Comparison of ENCODE assay signal across 16 cellular contexts in genomic region chr16:3659200-3659599, GRCh38. TPM values are rescaled to one million over a fixed set of nuclear protein-coding genes. Genes with fewer than 3 reads are reported as not detected.
DNase-seq lines count a peak whose midpoint lies in the region; ATAC-seq, FAIRE-seq and TF ChIP-seq lines count a peak whose summit lies in the region.
"Had no signal": no experiment of that assay in that cellular context is flagged by ENCODE, and none has a peak within 500 bp of the region (broad histone marks: within the 10 kb centered on the region; RNA-seq: fewer than 3 reads in every experiment).

No MANE protein-coding gene starts in this region.

- H3K4me2 ChIP-seq in HepG2 (ENCODE audit: low read depth, low read length) (no peak overlapping the region), fibroblast of lung (ENCODE audit: extremely low read depth, insufficient read depth, low read length) (no peak overlapping the region)

- H3K9me3 ChIP-seq in HepG2 (ENCODE audit: low read length), result no peaks in the 10 kb centered on the region
- no peaks in the 10 kb centered on the region for H3K9me3 ChIP-seq in right lobe of liver
- no peaks in the 10 kb centered on the region for H3K9me3 ChIP-seq in fibroblast of lung (ENCODE audit: control insufficient read depth, insufficient read depth, low read depth, low read length)
- H3K9me3 ChIP-seq in SJCRH30 (replicated peaks), result no peaks in the 10 kb centered on the region
- H3K9me3 ChIP-seq: gastrocnemius medialis, upper lobe of left lung had no signal

- H3K36me3 ChIP-seq in HepG2 (replicated peaks in 1 of 2; ENCODE audit: control insufficient read depth in 1 of 2, insufficient read depth in 2 of 2, low read length in 2 of 2) (peaks cover 26 to 76% of the 10 kb centered on the region in 2 experiments), right lobe of liver (peaks cover 0 to 73% (median 31%) of the 10 kb centered on the region in 4 donors), fibroblast of lung (ENCODE audit: control insufficient read depth, insufficient read depth, low read length) (peaks cover 40% of the 10 kb centered on the region), brain microvascular endothelial cell (replicated peaks) (peaks cover 56% of the 10 kb centered on the region), SJCRH30 (peaks cover 22% of the 10 kb centered on the region; the same call in 1 of the 2 replicates)

- peaks cover 60% of the 10 kb centered on the region for H3K36me3 Mint-ChIP-seq in activated CD8-positive, alpha-beta T cell treated with anti-CD3 and anti-CD28 coated beads, Interleukin-2, amount 10 ng/mL, durations not matched to agents 7 days and 5 days (ENCODE audit: low read depth)

- H2AFZ ChIP-seq in HepG2 (ENCODE audit: low read length) (no peak overlapping the region), fibroblast of lung (ENCODE audit: low read length) (no peak overlapping the region)

- in situ Hi-C loops in HepG2 (cut with HindIII; ENCODE audit: extremely low pct_ligation_motif_present, low pct_unique_long_range_greater_than_20kb), result no loop called here
- in situ Hi-C loops in brain microvascular endothelial cell (cut with HindIII; ENCODE audit: low pct_ligation_motif_present, low sequenced_read_pairs), result no loop called here

- FAIRE-seq in HepG2 (lab: Jason Lieb, UNC), result no peak

- peak overlapping the region; percentile 43 for H3K27ac Mint-ChIP-seq in activated CD8-positive, alpha-beta T cell treated with anti-CD3 and anti-CD28 coated beads, Interleukin-2, amount 10 ng/mL, durations not matched to agents 7 days and 5 days

- H3K4me3 Mint-ChIP-seq in activated CD8-positive, alpha-beta T cell treated with anti-CD3 and anti-CD28 coated beads, Interleukin-2, amount 10 ng/mL, durations not matched to agents 7 days and 5 days, result no peak overlapping the region

- no peaks in the 10 kb centered on the region for H3K27me3 Mint-ChIP-seq in activated CD8-positive, alpha-beta T cell treated with anti-CD3 and anti-CD28 coated beads, Interleukin-2, amount 10 ng/mL, durations not matched to agents 7 days and 5 days (ENCODE audit: low read depth)

- TF ChIP-seq EP300 in HepG2 (IDR thresholded peaks at IDR 0.05; ENCODE audit: low read depth in 2 of 2, low read length in 2 of 2) (no peak), HepG2 (CRISPR knock-in tag; IDR thresholded peaks at IDR 0.05; ENCODE audit: borderline replicate concordance) (no peak)

- WGBS in HepG2 (ENCODE audit: low lambda C conversion rate), result 95% methylated on average over 2 of the region's 2 CpGs
- WGBS in right lobe of liver (ENCODE audit: insufficient coverage, low coverage, low lambda C conversion rate, missing lambda C conversion rate), result 78% methylated on average over 2 of the region's 2 CpGs

- no peak for TF ChIP-seq CTCF in HepG2 (CRISPR knock-in tag; IDR thresholded peaks at IDR 0.05)
- no peak for TF ChIP-seq CTCF in right lobe of liver (IDR thresholded peaks at IDR 0.05)
- no peak for TF ChIP-seq CTCF in fibroblast of lung (conservative IDR thresholded peaks at IDR 0.05 in 1 of 2, IDR thresholded peaks at IDR 0.05 in 1 of 2; ENCODE audit: low read depth in 1 of 2, low read length in 2 of 2)
- TF ChIP-seq CTCF in brain microvascular endothelial cell (IDR thresholded peaks at IDR 0.05; ENCODE audit: low read depth, low read length, missing control alignments), result no peak

- H3K27me3 ChIP-seq in HepG2 (ENCODE audit: control insufficient read depth in 1 of 2, insufficient read depth in 2 of 2, low read length in 2 of 2), result no peaks in the 10 kb centered on the region
- H3K27me3 ChIP-seq in right lobe of liver, result no peaks in the 10 kb centered on the region
- H3K27me3 ChIP-seq in fibroblast of lung (ENCODE audit: control insufficient read depth, insufficient read depth, low read length), result no peaks in the 10 kb centered on the region
- H3K27me3 ChIP-seq in brain microvascular endothelial cell (replicated peaks), result no peaks in the 10 kb centered on the region
- no peaks in the 10 kb centered on the region for H3K27me3 ChIP-seq in SJCRH30
- H3K27me3 ChIP-seq: gastrocnemius medialis, upper lobe of left lung had no signal

- intact Hi-C loops in HepG2 (cut with micrococcal nuclease; ENCODE audit: unreplicated experiment) (no loop called here), right lobe of liver (cut with DNase I) (no loop called here)

- no peak overlapping the region for H3K27ac ChIP-seq in HepG2 (ENCODE audit: extremely low read length, insufficient read depth, low read length)
- no peak overlapping the region for H3K27ac ChIP-seq in right lobe of liver
- H3K27ac ChIP-seq in fibroblast of lung (ENCODE audit: insufficient read depth, low read length), result no peak overlapping the region
- H3K27ac ChIP-seq in brain microvascular endothelial cell, result no peak overlapping the region
- no peak overlapping the region for H3K27ac ChIP-seq in SJCRH30
- H3K27ac ChIP-seq: gastrocnemius medialis, upper lobe of left lung had no signal

- H4K20me1 ChIP-seq in HepG2 (ENCODE audit: insufficient read depth, low read length) (no peaks in the 10 kb centered on the region), fibroblast of lung (ENCODE audit: control insufficient read depth, extremely low read depth, insufficient read depth, low read length) (no peaks in the 10 kb centered on the region)

- no peak for TF ChIP-seq POLR2A in HepG2 (IDR thresholded peaks at IDR 0.05; ENCODE audit: insufficient read depth in 1 of 2, low read depth in 2 of 2, low read length in 2 of 2)
- no peak for TF ChIP-seq POLR2A in right lobe of liver (IDR thresholded peaks at IDR 0.05)

- CTCF ChIA-PET in HepG2 (lab: Yijun Ruan, JAX; ENCODE audit: low intra/inter-chr PET ratio, low total read pairs), result no interaction called here
- CTCF ChIA-PET in activated CD8-positive, alpha-beta T cell treated with anti-CD3 and anti-CD28 coated beads, Interleukin-2, amount 10 ng/mL, durations not matched to agents 7 days and 5 days (lab: Charles Lee), result no interaction called here

- H3K9me3 Mint-ChIP-seq in activated CD8-positive, alpha-beta T cell treated with anti-CD3 and anti-CD28 coated beads, Interleukin-2, amount 10 ng/mL, durations not matched to agents 7 days and 5 days (ENCODE audit: insufficient read depth), result no peaks in the 10 kb centered on the region

- no peak for TF ChIP-seq RAD21 in HepG2 (CRISPR knock-in tag; IDR thresholded peaks at IDR 0.05)

- H3K79me2 ChIP-seq in HepG2 (ENCODE audit: insufficient read depth, low read length) (no peaks in the 10 kb centered on the region), fibroblast of lung (ENCODE audit: control insufficient read depth, insufficient read depth, low read length) (no peaks in the 10 kb centered on the region)

- ATAC-seq in HepG2, result no peak
- no peak for ATAC-seq in right lobe of liver
- no peak for ATAC-seq in activated CD8-positive, alpha-beta T cell treated with anti-CD3 and anti-CD28 coated beads, Interleukin-2, amount 10 ng/mL, durations not matched to agents 7 days and 5 days
- ATAC-seq: gastrocnemius medialis had no signal

- DNase-seq in HepG2 (ENCODE audit: low spot score), result no peak
- DNase-seq in right lobe of liver, result no peak
- DNase-seq in activated CD8-positive, alpha-beta T cell treated with anti-CD3 and anti-CD28 coated beads, Interleukin-2, amount 10 ng/mL, durations not matched to agents 7 days and 5 days, result no peak
- peak; percentile 14 to 29 for DNase-seq in fibroblast of lung (ENCODE audit: low read depth in 2 of 2)
- no peak for DNase-seq in stimulated activated CD4-positive, alpha-beta T cell treated with anti-CD3 and anti-CD28 coated beads, Interleukin-4, amount 100 ng/mL, for 24 hours
- DNase-seq in brain microvascular endothelial cell, result no peak
- no peak for DNase-seq in LoVo (ENCODE audit: low spot score)
- DNase-seq in SJCRH30, result no peak
- DNase-seq: activated CD4-positive, alpha-beta T cell treated with anti-CD3 and anti-CD28 coated beads for 48 hours; cortex of kidney; DMS79 treated with DMSO at 0.1 percent for 48 hours; gastrocnemius medialis; mesendoderm; NCI-H1105; NCI-H446; upper lobe of left lung had no signal

- no peak overlapping the region for H3K9ac ChIP-seq in HepG2 (ENCODE audit: insufficient read depth, low read depth, low read length)
- no peak overlapping the region for H3K9ac ChIP-seq in fibroblast of lung (ENCODE audit: insufficient read depth, low read length)

- peaks cover 18% of the 10 kb centered on the region for H3K4me1 ChIP-seq in HepG2 (ENCODE audit: insufficient read depth, low read length)
- H3K4me1 ChIP-seq in right lobe of liver, result no peaks in the 10 kb centered on the region
- H3K4me1 ChIP-seq in fibroblast of lung (ENCODE audit: control insufficient read depth, extremely low read depth, insufficient read depth, low read length), result no peaks in the 10 kb centered on the region
- no peaks in the 10 kb centered on the region for H3K4me1 ChIP-seq in SJCRH30
- H3K4me1 ChIP-seq: gastrocnemius medialis, upper lobe of left lung had no signal

- POLR2A ChIA-PET in HepG2 (lab: Yijun Ruan, JAX), result no interaction called here
- POLR2A ChIA-PET in activated CD8-positive, alpha-beta T cell treated with anti-CD3 and anti-CD28 coated beads, Interleukin-2, amount 10 ng/mL, durations not matched to agents 7 days and 5 days (lab: Charles Lee), result interaction anchor here (1.2 kb wide), 1 partner anchor 17 kb away, joined by 3 read pairs; no protein-coding TSS in a partner anchor

- H3K4me1 Mint-ChIP-seq in activated CD8-positive, alpha-beta T cell treated with anti-CD3 and anti-CD28 coated beads, Interleukin-2, amount 10 ng/mL, durations not matched to agents 7 days and 5 days (ENCODE audit: low read depth), result peaks cover 34% of the 10 kb centered on the region

- H3K4me3 ChIP-seq in HepG2 (replicated peaks in 1 of 3; ENCODE audit: insufficient read depth in 1 of 3, low read depth in 2 of 3, low read length in 3 of 3) (no peak overlapping the region), right lobe of liver (no peak overlapping the region), fibroblast of lung (replicated peaks in 1 of 4; ENCODE audit: control extremely low read depth in 1 of 4, insufficient read depth in 1 of 4, low read depth in 3 of 4, low read length in 4 of 4) (no peak overlapping the region), brain microvascular endothelial cell (ENCODE audit: low read depth, low read length) (no peak overlapping the region), SJCRH30 (no peak overlapping the region)
- H3K4me3 ChIP-seq: gastrocnemius medialis, upper lobe of left lung had no signal

- TSS peak; percentile 35 for BruUV-seq in HepG2 (replicated peaks; lab: Mats Ljungman, UMichigan)

RNA-seq across cellular contexts. Expression of gene DNASE1, which starts 4.7 kb away (rescaled TPM):
- 3.7 and 7.1 TPM in 2 replicates for total RNA-seq in HepG2 (2016; rRNA removed; fragmentation: Illumina TruSeq; extraction: Trizol)
- 9.5 and 9.7 TPM in 2 replicates for total RNA-seq in HepG2 (2016; cell fraction: cytosol; rRNA removed; fragmentation: Illumina TruSeq; extraction: Trizol; ENCODE audit: low read depth)
- 4.1 and 7.3 TPM in 2 replicates for total RNA-seq in HepG2 (2016; cell fraction: insoluble cytoplasmic fraction; rRNA removed; fragmentation: Illumina TruSeq; extraction: Trizol)
- 11.1 and 12.4 TPM in 2 replicates for total RNA-seq in HepG2 (2016; cell fraction: membrane; rRNA removed; fragmentation: Illumina TruSeq; extraction: Trizol)
- 11.8 and 13.6 TPM in 2 replicates for total RNA-seq in HepG2 (2016; cell fraction: nucleus; rRNA removed; fragmentation: Illumina TruSeq; extraction: Trizol)
- polyA plus RNA-seq in HepG2 (2011; rRNA removed), result 11.1 and 13.0 TPM in 2 replicates
- 5.4 and 7.4 TPM in 2 replicates for polyA plus RNA-seq in HepG2 (2011; cell fraction: cytosol; rRNA removed)
- polyA plus RNA-seq in HepG2 (2011; cell fraction: nucleus; rRNA removed), result 37.1 and 37.7 TPM in 2 replicates
- 7.2 and 10.3 TPM in 2 replicates for polyA plus RNA-seq in HepG2 (2012)
- polyA plus RNA-seq in HepG2 (2016; cell fraction: cytosol; fragmentation: Illumina TruSeq; extraction: Trizol; ENCODE audit: low read depth), result 10.1 and 11.6 TPM in 2 replicates
- polyA plus RNA-seq in HepG2 (2016; cell fraction: insoluble cytoplasmic fraction; fragmentation: Illumina TruSeq; extraction: Trizol; ENCODE audit: low read depth), result 2.9 and 3.5 TPM in 2 replicates
- polyA plus RNA-seq in HepG2 (2016; cell fraction: membrane; fragmentation: Illumina TruSeq; extraction: Trizol; ENCODE audit: low read depth), result 9.6 and 10.1 TPM in 2 replicates
- 15.7 and 20.9 TPM in 2 replicates for polyA plus RNA-seq in HepG2 (2016; cell fraction: nucleus; fragmentation: Illumina TruSeq; extraction: Trizol; ENCODE audit: insufficient read depth, low read depth)
- 12.4 and 52.9 TPM in 2 replicates for polyA minus RNA-seq in HepG2 (2011; rRNA and poly(A)+ RNA removed; ENCODE audit: low replicate concordance)
- polyA minus RNA-seq in HepG2 (2011; cell fraction: cytosol; rRNA and poly(A)+ RNA removed), result 3.9 and 4.6 TPM in 2 replicates
- polyA minus RNA-seq in HepG2 (2011; cell fraction: nucleus; rRNA and poly(A)+ RNA removed), result 13.1 and 20.5 TPM in 2 replicates
- total RNA-seq in right lobe of liver, result 1 to 10 TPM; 1.4 to 6.2 (median 3.1) TPM
- 10 to 100 TPM; 45.7 to 48.3 TPM for total RNA-seq in activated CD8-positive, alpha-beta T cell treated with anti-CD3 and anti-CD28 coated beads, Interleukin-2, amount 10 ng/mL, durations not matched to agents 7 days and 5 days
- total RNA-seq in fibroblast of lung, result 18.5 and 29.1 TPM in 2 replicates
- 2.9 and 4.5 TPM in 2 replicates for polyA plus RNA-seq in fibroblast of lung
- 5.4 and 5.8 TPM in 2 replicates for polyA plus RNA-seq in fibroblast of lung (2012)
- polyA minus RNA-seq in fibroblast of lung (ENCODE audit: low replicate concordance), result 6.6 and 49.6 TPM in 2 replicates
- 17.4 and 19.3 TPM in 2 replicates for total RNA-seq in SJCRH30 (2014; rRNA removed; shearing (Covaris generic))

RNA-seq across cellular contexts. Expression of gene SLX4, which starts 47.8 kb away (rescaled TPM):
- total RNA-seq in HepG2 (2016; rRNA removed; fragmentation: Illumina TruSeq; extraction: Trizol), result 2.5 and 3.6 TPM in 2 replicates
- total RNA-seq in HepG2 (2016; cell fraction: cytosol; rRNA removed; fragmentation: Illumina TruSeq; extraction: Trizol; ENCODE audit: low read depth), result 0.97 and 1.0 TPM in 2 replicates
- 2.1 and 3.8 TPM in 2 replicates for total RNA-seq in HepG2 (2016; cell fraction: insoluble cytoplasmic fraction; rRNA removed; fragmentation: Illumina TruSeq; extraction: Trizol)
- 1.3 and 1.6 TPM in 2 replicates for total RNA-seq in HepG2 (2016; cell fraction: membrane; rRNA removed; fragmentation: Illumina TruSeq; extraction: Trizol)
- total RNA-seq in HepG2 (2016; cell fraction: nucleus; rRNA removed; fragmentation: Illumina TruSeq; extraction: Trizol), result 7.6 and 7.9 TPM in 2 replicates
- 1.1 and 1.3 TPM in 2 replicates for polyA plus RNA-seq in HepG2 (2011; rRNA removed)
- 0.40 and 0.46 TPM in 2 replicates for polyA plus RNA-seq in HepG2 (2011; cell fraction: cytosol; rRNA removed)
- polyA plus RNA-seq in HepG2 (2011; cell fraction: nucleus; rRNA removed), result 5.4 and 5.9 TPM in 2 replicates
- 0.97 and 1.2 TPM in 2 replicates for polyA plus RNA-seq in HepG2 (2012)
- 0.16 and 0.18 TPM in 2 replicates for polyA plus RNA-seq in HepG2 (2016; cell fraction: cytosol; fragmentation: Illumina TruSeq; extraction: Trizol; ENCODE audit: low read depth)
- polyA plus RNA-seq in HepG2 (2016; cell fraction: insoluble cytoplasmic fraction; fragmentation: Illumina TruSeq; extraction: Trizol; ENCODE audit: low read depth), result 1.1 and 1.7 TPM in 2 replicates
- polyA plus RNA-seq in HepG2 (2016; cell fraction: membrane; fragmentation: Illumina TruSeq; extraction: Trizol; ENCODE audit: low read depth), result 0.21 and 0.31 TPM in 2 replicates
- 12.5 and 14.1 TPM in 2 replicates for polyA plus RNA-seq in HepG2 (2016; cell fraction: nucleus; fragmentation: Illumina TruSeq; extraction: Trizol; ENCODE audit: insufficient read depth, low read depth)
- polyA minus RNA-seq in HepG2 (2011; rRNA and poly(A)+ RNA removed; ENCODE audit: low replicate concordance), result 1.5 and 3.9 TPM in 2 replicates
- 0.89 and 1.1 TPM in 2 replicates for polyA minus RNA-seq in HepG2 (2011; cell fraction: cytosol; rRNA and poly(A)+ RNA removed)
- 4.4 and 5.1 TPM in 2 replicates for polyA minus RNA-seq in HepG2 (2011; cell fraction: nucleus; rRNA and poly(A)+ RNA removed)
- total RNA-seq in right lobe of liver, result 1 to 10 TPM; 1.8 to 2.9 (median 2.2) TPM
- 10 to 100 TPM; 16.3 to 16.5 TPM for total RNA-seq in activated CD8-positive, alpha-beta T cell treated with anti-CD3 and anti-CD28 coated beads, Interleukin-2, amount 10 ng/mL, durations not matched to agents 7 days and 5 days
- 2.3 and 4.0 TPM in 2 replicates for total RNA-seq in fibroblast of lung
- 0.81 and 1.3 TPM in 2 replicates for polyA plus RNA-seq in fibroblast of lung
- polyA plus RNA-seq in fibroblast of lung (2012), result 2.4 and 3.4 TPM in 2 replicates
- polyA minus RNA-seq in fibroblast of lung (ENCODE audit: low replicate concordance), result 3.7 and 4.2 TPM in 2 replicates
- 6.5 and 7.6 TPM in 2 replicates for total RNA-seq in SJCRH30 (2014; rRNA removed; shearing (Covaris generic))

RNA-seq across cellular contexts. Expression of gene TRAP1, which starts 58.1 kb away (rescaled TPM):
- total RNA-seq in HepG2 (2016; rRNA removed; fragmentation: Illumina TruSeq; extraction: Trizol), result 112 and 127 TPM in 2 replicates
- 28.9 and 31.8 TPM in 2 replicates for total RNA-seq in HepG2 (2016; cell fraction: cytosol; rRNA removed; fragmentation: Illumina TruSeq; extraction: Trizol; ENCODE audit: low read depth)
- 104 and 130 TPM in 2 replicates for total RNA-seq in HepG2 (2016; cell fraction: insoluble cytoplasmic fraction; rRNA removed; fragmentation: Illumina TruSeq; extraction: Trizol)
- 40.6 and 42.7 TPM in 2 replicates for total RNA-seq in HepG2 (2016; cell fraction: membrane; rRNA removed; fragmentation: Illumina TruSeq; extraction: Trizol)
- 81.3 and 97.5 TPM in 2 replicates for total RNA-seq in HepG2 (2016; cell fraction: nucleus; rRNA removed; fragmentation: Illumina TruSeq; extraction: Trizol)
- 240 and 283 TPM in 2 replicates for polyA plus RNA-seq in HepG2 (2011; rRNA removed)
- 125 and 163 TPM in 2 replicates for polyA plus RNA-seq in HepG2 (2011; cell fraction: cytosol; rRNA removed)
- 405 and 449 TPM in 2 replicates for polyA plus RNA-seq in HepG2 (2011; cell fraction: nucleus; rRNA removed)
- 173 and 189 TPM in 2 replicates for polyA plus RNA-seq in HepG2 (2012)
- 15.5 and 18.4 TPM in 2 replicates for polyA plus RNA-seq in HepG2 (2016; cell fraction: cytosol; fragmentation: Illumina TruSeq; extraction: Trizol; ENCODE audit: low read depth)
- polyA plus RNA-seq in HepG2 (2016; cell fraction: insoluble cytoplasmic fraction; fragmentation: Illumina TruSeq; extraction: Trizol; ENCODE audit: low read depth), result 106 and 121 TPM in 2 replicates
- polyA plus RNA-seq in HepG2 (2016; cell fraction: membrane; fragmentation: Illumina TruSeq; extraction: Trizol; ENCODE audit: low read depth), result 25.7 and 26.7 TPM in 2 replicates
- polyA plus RNA-seq in HepG2 (2016; cell fraction: nucleus; fragmentation: Illumina TruSeq; extraction: Trizol; ENCODE audit: insufficient read depth, low read depth), result 169 and 193 TPM in 2 replicates
- 623 and 697 TPM in 2 replicates for polyA minus RNA-seq in HepG2 (2011; rRNA and poly(A)+ RNA removed; ENCODE audit: low replicate concordance)
- polyA minus RNA-seq in HepG2 (2011; cell fraction: cytosol; rRNA and poly(A)+ RNA removed), result 98.0 and 120 TPM in 2 replicates
- polyA minus RNA-seq in HepG2 (2011; cell fraction: nucleus; rRNA and poly(A)+ RNA removed), result 105 and 109 TPM in 2 replicates
- total RNA-seq in right lobe of liver, result 100 to 1,000 TPM in 4 of 6 experiments, 10 to 100 TPM in 2; 93.4 to 169 (median 123) TPM
- total RNA-seq in activated CD8-positive, alpha-beta T cell treated with anti-CD3 and anti-CD28 coated beads, Interleukin-2, amount 10 ng/mL, durations not matched to agents 7 days and 5 days, result 100 to 1,000 TPM; 126 to 129 TPM
- 42.6 and 97.8 TPM in 2 replicates for total RNA-seq in fibroblast of lung
- polyA plus RNA-seq in fibroblast of lung, result 52.1 and 110 TPM in 2 replicates
- polyA plus RNA-seq in fibroblast of lung (2012), result 66.5 and 130 TPM in 2 replicates
- polyA minus RNA-seq in fibroblast of lung (ENCODE audit: low replicate concordance), result 304 and 369 TPM in 2 replicates
- total RNA-seq in SJCRH30 (2014; rRNA removed; shearing (Covaris generic)), result 71.0 and 72.5 TPM in 2 replicates

Comparison
In these comparisons a context has a peak if more than half of its experiments do, and no peak if none do; other contexts are left out.
1. DNase-seq: peak in fibroblast of lung (2 of 2); none in HepG2 (single experiment), right lobe of liver (0 of 3), activated CD8-positive, alpha-beta T cell treated with anti-CD3 and anti-CD28 coated beads, Interleukin-2, amount 10 ng/mL, durations not matched to agents 7 days and 5 days (single experiment), stimulated activated CD4-positive, alpha-beta T cell treated with anti-CD3 and anti-CD28 coated beads, Interleukin-4, amount 100 ng/mL, for 24 hours (single experiment), brain microvascular endothelial cell (single experiment), LoVo (single experiment) and SJCRH30 (0 of 2).